In the genomic region with DNA sequence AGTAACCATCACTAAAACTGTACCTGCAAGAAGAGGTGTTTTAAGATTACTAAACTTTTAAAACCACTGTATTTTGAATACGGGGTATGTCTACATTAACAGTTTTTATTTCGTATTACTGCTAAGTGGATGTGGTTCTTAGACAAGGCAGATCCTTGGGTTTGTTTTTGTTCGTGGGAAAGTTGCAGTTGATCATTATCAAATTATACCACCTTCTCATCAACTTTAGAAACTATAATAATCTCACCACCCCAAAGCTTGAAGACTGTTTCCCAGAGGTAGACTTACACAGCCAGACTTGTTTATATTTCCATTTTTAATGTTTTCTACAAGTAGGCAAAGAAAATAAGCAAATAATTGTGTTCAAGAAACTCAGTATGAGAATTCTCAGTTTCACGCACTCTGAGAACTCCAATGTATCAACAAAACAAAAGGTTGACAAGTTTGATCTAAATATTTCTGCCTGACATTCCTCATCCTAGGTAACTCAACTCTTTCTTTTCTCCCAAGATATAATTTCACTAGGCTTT, we compare ENCODE assay signal across 17 cellular contexts.
"Had no signal": no experiment of that assay in that cellular context is flagged by ENCODE, and none has a peak within 500 bp of the region (broad histone marks: within the 10 kb centered on the region; RNA-seq: fewer than 3 reads in every experiment).

No MANE protein-coding gene starts in this region.

- H3K9me3 Mint-ChIP-seq: activated CD4-positive, alpha-beta memory T cell treated with anti-CD3 and anti-CD28 coated beads, Interleukin-2, amount 10 ng/mL, durations not matched to agents 7 days and 5 days; activated T-cell treated with anti-CD3 and anti-CD28 coated beads, Interleukin-2, amount 50 U/mL, for 72 hours; nephron had no signal

- H3K9me3 ChIP-seq: pancreas, stomach had no signal

- FAIRE-seq: astrocyte, colon, endothelial cell of umbilical vein, pancreas, urothelium cell line had no signal

- H3K27ac Mint-ChIP-seq: activated CD4-positive, alpha-beta memory T cell treated with anti-CD3 and anti-CD28 coated beads, Interleukin-2, amount 10 ng/mL, durations not matched to agents 7 days and 5 days; activated T-cell treated with anti-CD3 and anti-CD28 coated beads, Interleukin-2, amount 50 U/mL, for 72 hours had no signal

- DNase-seq: activated CD4-positive, alpha-beta memory T cell treated with anti-CD3 and anti-CD28 coated beads, Interleukin-2, amount 10 ng/mL, durations not matched to agents 7 days and 5 days; activated naive CD4-positive, alpha-beta T cell; activated T-cell treated with anti-CD3 and anti-CD28 coated beads, Interleukin-2, amount 50 U/mL, for 72 hours; foreskin keratinocyte; head of caudate nucleus; islet precursor cell; pancreas; stimulated activated CD4-positive, alpha-beta T cell treated with anti-CD3 and anti-CD28 coated beads, Interleukin-15, amount 100 ng/mL, for 24 hours; stomach; T1000 had no signal

- H3K4me1 ChIP-seq: pancreas, stomach had no signal

- H3K36me3 ChIP-seq: cardiac muscle cell, pancreas, stomach had no signal

- H3K4me3 ChIP-seq: cardiac muscle cell, pancreas, stomach had no signal

- H3K4me3 Mint-ChIP-seq: activated CD4-positive, alpha-beta memory T cell treated with anti-CD3 and anti-CD28 coated beads, Interleukin-2, amount 10 ng/mL, durations not matched to agents 7 days and 5 days; activated T-cell treated with anti-CD3 and anti-CD28 coated beads, Interleukin-2, amount 50 U/mL, for 72 hours; nephron had no signal

- H3K27me3 ChIP-seq: cardiac muscle cell, foreskin keratinocyte had no signal

- ATAC-seq: activated T-cell treated with anti-CD3 and anti-CD28 coated beads, Interleukin-2, amount 50 U/mL, for 72 hours; foreskin keratinocyte; left lobe of liver; pancreas had no signal
